ENCODE assay signal across 8 cellular contexts in genomic region chr20:4607287-4607713, GRCh38.
A peak's percentile ranks its signal among the peaks of the same experiment; 100 is the strongest.
DNase-seq lines count a peak whose midpoint lies in the region; ATAC-seq and TF ChIP-seq lines count a peak whose summit lies in the region.

No MANE protein-coding gene starts in this region.

- no peaks in the 10 kb centered on the region for H3F3A ChIP-seq in MM.1S (ENCODE audit: insufficient read depth, low read length)

- peak overlapping the region; percentile 44; the same call in 1 of the 2 replicates for H3K9ac ChIP-seq in MM.1S (ENCODE audit: low read length)

- H3K4me1 ChIP-seq in MM.1S (ENCODE audit: low read length): peaks cover 11% of the 10 kb centered on the region

- DNase-seq in SIG-M5 treated with dmso at 0.1 percent for 504 hours (lab: John Stamatoyannopoulos, UW; ENCODE audit: unreplicated experiment): peak; percentile 70
- no peak for DNase-seq in SIG-M5 (lab: John Stamatoyannopoulos, UW)
- DNase-seq in MM.1S: peak; percentile 70
- peak; percentile 56 for DNase-seq in glutamatergic neuron
- peak in 6 of 10 donors; percentile 47 to 86 (median 60) for DNase-seq in posterior cingulate gyrus

- H3K27me3 Mint-ChIP-seq in activated naive CD4-positive, alpha-beta T cell treated with anti-CD3 and anti-CD28 coated beads, Interleukin-2, amount 50 U/mL, for 24 hours: peaks cover 10% of the 10 kb centered on the region
- no peaks in the 10 kb centered on the region for H3K27me3 Mint-ChIP-seq in glutamatergic neuron (ENCODE audit: unreplicated experiment)

- no peaks in the 10 kb centered on the region for H3K27me3 ChIP-seq in MM.1S (replicated peaks; ENCODE audit: insufficient read depth, low read length)

- no peaks in the 10 kb centered on the region for H3K36me3 Mint-ChIP-seq in activated naive CD4-positive, alpha-beta T cell treated with anti-CD3 and anti-CD28 coated beads, Interleukin-2, amount 50 U/mL, for 24 hours
- H3K36me3 Mint-ChIP-seq in glutamatergic neuron (ENCODE audit: unreplicated experiment): no peaks in the 10 kb centered on the region

- no peaks in the 10 kb centered on the region for H3K9me3 Mint-ChIP-seq in activated naive CD4-positive, alpha-beta T cell treated with anti-CD3 and anti-CD28 coated beads, Interleukin-2, amount 50 U/mL, for 24 hours
- H3K9me3 Mint-ChIP-seq in glutamatergic neuron (ENCODE audit: unreplicated experiment): no peaks in the 10 kb centered on the region

- peaks cover 4% of the 10 kb centered on the region for H3K4me1 Mint-ChIP-seq in activated naive CD4-positive, alpha-beta T cell treated with anti-CD3 and anti-CD28 coated beads, Interleukin-2, amount 50 U/mL, for 24 hours
- H3K4me1 Mint-ChIP-seq in glutamatergic neuron (ENCODE audit: low read depth, unreplicated experiment): no peaks in the 10 kb centered on the region

- no peaks in the 10 kb centered on the region for H3K9me2 ChIP-seq in MM.1S (replicated peaks; ENCODE audit: insufficient read depth, low read length)

- no peaks in the 10 kb centered on the region for H4K20me1 ChIP-seq in MM.1S (ENCODE audit: insufficient read depth, low read length)

- H3K79me2 ChIP-seq in MM.1S (ENCODE audit: low read length): no peaks in the 10 kb centered on the region

- H3K4me3 ChIP-seq in MM.1S (ENCODE audit: low read length): no peak overlapping the region

- H3K36me3 ChIP-seq in MM.1S (replicated peaks; ENCODE audit: insufficient read depth, low read length): no peaks in the 10 kb centered on the region

- H3K4me3 Mint-ChIP-seq in activated naive CD4-positive, alpha-beta T cell treated with anti-CD3 and anti-CD28 coated beads, Interleukin-2, amount 50 U/mL, for 24 hours: no peak overlapping the region
- no peak overlapping the region for H3K4me3 Mint-ChIP-seq in glutamatergic neuron (ENCODE audit: unreplicated experiment)

- no peaks in the 10 kb centered on the region for H3K9me3 ChIP-seq in MM.1S (replicated peaks; ENCODE audit: insufficient read depth, low read length)

- intact Hi-C loops in posterior cingulate gyrus (cut with DNase I): loop anchor here (1.0 to 5.0 kb wide), 3 partner anchors 113 to 495 kb away; no protein-coding TSS in a partner anchor

- H3K27ac ChIP-seq in MM.1S (ENCODE audit: low read length): no peak overlapping the region

- peak overlapping the region; percentile 30 for H3K27ac Mint-ChIP-seq in activated naive CD4-positive, alpha-beta T cell treated with anti-CD3 and anti-CD28 coated beads, Interleukin-2, amount 50 U/mL, for 24 hours
- H3K27ac Mint-ChIP-seq in glutamatergic neuron (ENCODE audit: unreplicated experiment): no peak overlapping the region

- H3K4me2 ChIP-seq in MM.1S (ENCODE audit: low read depth, low read length): peak overlapping the region; percentile 56; the same call in 1 of the 2 replicates

- H2AFZ ChIP-seq in MM.1S (ENCODE audit: low read length): peak overlapping the region; percentile 77

- ATAC-seq in SK-N-SH treated with all-trans-retinoic acid at 6 μM for 48 hours (peak; percentile 90), HG02588 (IDR thresholded peaks at IDR 0.05; ENCODE audit: unreplicated experiment) (no peak)

- TF ChIP-seq CTCF in MM.1S (IDR thresholded peaks at IDR 0.05; ENCODE audit: low read length): peak; percentile 92
- peak; percentile 91 for TF ChIP-seq CTCF in glutamatergic neuron (IDR thresholded peaks at IDR 0.05; ENCODE audit: partially characterized antibody, unreplicated experiment)

TF ChIP-seq in SK-N-SH treated with all-trans-retinoic acid at 6 μM for 48 hours, 23 proteins besides CTCF, POLR2A, EP300 and RAD21:
- TF ChIP-seq ZFP3 (CRISPR knock-in tag; IDR thresholded peaks at IDR 0.05) (no peak), PATZ1 (CRISPR knock-in tag; IDR thresholded peaks at IDR 0.05; ENCODE audit: borderline replicate concordance) (no peak), ZFP30 (CRISPR knock-in tag; IDR thresholded peaks at IDR 0.05) (no peak), TCF4 (CRISPR knock-in tag; IDR thresholded peaks at IDR 0.05; ENCODE audit: borderline replicate concordance) (no peak), ESRRG (CRISPR knock-in tag; IDR thresholded peaks at IDR 0.05) (no peak), ZNF8 (CRISPR knock-in tag; IDR thresholded peaks at IDR 0.05) (no peak), CSRNP3 (CRISPR knock-in tag; IDR thresholded peaks at IDR 0.05) (no peak), ZNF70 (CRISPR knock-in tag; IDR thresholded peaks at IDR 0.05) (no peak), TOX (CRISPR knock-in tag; IDR thresholded peaks at IDR 0.05; ENCODE audit: borderline replicate concordance) (no peak), ISL1 (CRISPR knock-in tag; IDR thresholded peaks at IDR 0.05) (no peak), SNAI2 (CRISPR knock-in tag; IDR thresholded peaks at IDR 0.05) (no peak)
